29 cellular contexts compared by ENCODE assay signal in the genomic region with DNA sequence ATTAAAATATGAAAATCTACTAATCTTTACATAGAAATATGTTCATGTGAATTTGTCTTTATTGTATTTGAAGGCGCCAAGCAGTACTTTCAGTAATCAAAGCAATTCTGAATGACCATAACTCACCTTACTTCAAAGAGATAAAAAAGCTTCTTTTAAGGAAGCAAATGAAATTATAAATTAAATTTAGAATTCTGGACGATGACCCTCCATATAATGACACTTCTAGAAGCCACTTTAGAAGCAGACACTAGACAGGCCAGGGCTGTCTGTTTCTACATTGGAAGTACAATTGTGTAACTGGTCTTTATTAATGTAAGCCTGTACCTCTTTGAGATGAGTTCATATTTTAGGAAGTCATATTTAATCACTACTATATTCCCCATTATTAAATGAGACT.
DNase-seq lines count a peak whose midpoint lies in the region; ATAC-seq and TF ChIP-seq lines count a peak whose summit lies in the region.
"Had no signal": no experiment of that assay in that cellular context is flagged by ENCODE, and none has a peak within 500 bp of the region (broad histone marks: within the 10 kb centered on the region; RNA-seq: fewer than 3 reads in every experiment).

No MANE protein-coding gene starts in this region.

- H3K27ac ChIP-seq in SK-N-SH (ENCODE audit: low read depth in 2 of 2, low read length in 1 of 2), result no peak overlapping the region
- H3K27ac ChIP-seq: 22Rv1; A549; BLaER1; BLaER1 treated with 17β-estradiol and CSF1 and Interleukin-3, amounts not matched to agents 10 nM and 100 nM; C4-2B had no signal

- no peaks in the 10 kb centered on the region for H4K20me1 ChIP-seq in SK-N-SH (ENCODE audit: insufficient read depth)
- H4K20me1 ChIP-seq: BLaER1; BLaER1 treated with 17β-estradiol and CSF1 and Interleukin-3, amounts not matched to agents 10 nM and 100 nM had no signal

- H3K9ac ChIP-seq in SK-N-SH, result no peak overlapping the region
- H3K9ac ChIP-seq: BLaER1; BLaER1 treated with 17β-estradiol and CSF1 and Interleukin-3, amounts not matched to agents 10 nM and 100 nM had no signal

- no peak overlapping the region for H3K4me2 ChIP-seq in SK-N-SH
- H3K4me2 ChIP-seq: A549; BLaER1; BLaER1 treated with 17β-estradiol and CSF1 and Interleukin-3, amounts not matched to agents 10 nM and 100 nM had no signal

- no peak for TF ChIP-seq CTCF in SK-N-SH (IDR thresholded peaks at IDR 0.05)

- H3K4me1 ChIP-seq in SK-N-SH (ENCODE audit: control insufficient read depth in 1 of 2, insufficient read depth in 2 of 2, low read depth in 1 of 2, low read length in 1 of 2), result no peaks in the 10 kb centered on the region
- H3K4me1 ChIP-seq: BE2C; BLaER1; BLaER1 treated with 17β-estradiol and CSF1 and Interleukin-3, amounts not matched to agents 10 nM and 100 nM; Caco-2 had no signal

- no peak overlapping the region for H3K4me3 ChIP-seq in SK-N-SH (ENCODE audit: low read depth in 2 of 2, low read length in 1 of 2)
- H3K4me3 ChIP-seq: A549; BLaER1; BLaER1 treated with 17β-estradiol and CSF1 and Interleukin-3, amounts not matched to agents 10 nM and 100 nM had no signal

- POLR2A ChIA-PET in SK-N-SH (lab: Yijun Ruan, JAX), result no interaction called here

- no peak for DNase-seq in SK-N-SH
- DNase-seq in SK-N-DZ (ENCODE audit: low spot score), result peak; percentile 92
- no peak for DNase-seq in NCI-H69 (lab: John Stamatoyannopoulos, UW)
- DNase-seq: 8988T; ACHN; AML-193; BE2C; C1 segment of cervical spinal cord; Caco-2; Calu3; CD4-positive, alpha-beta memory T cell; CD4-positive, alpha-beta T cell; CD4-positive, CD25-positive, alpha-beta regulatory T cell; CD8-positive, alpha-beta memory T cell; CD8-positive, alpha-beta T cell; COR-L47; DMS 273 treated with DMSO at 0.1 percent for 48 hours; DMS153; DMS53; DMS79; DMS79 treated with DMSO at 0.1 percent for 48 hours; DND-41; EL had no signal

- no peak overlapping the region for H2AFZ ChIP-seq in SK-N-SH (ENCODE audit: low read depth)

- H3K9me2 ChIP-seq in SK-N-SH, result no peaks in the 10 kb centered on the region

- H3K27me3 ChIP-seq in SK-N-SH (ENCODE audit: insufficient read depth), result no peaks in the 10 kb centered on the region
- H3K27me3 ChIP-seq: BE2C; BLaER1; BLaER1 treated with 17β-estradiol and CSF1 and Interleukin-3, amounts not matched to agents 10 nM and 100 nM had no signal

- CTCF ChIA-PET in SK-N-SH (lab: Yijun Ruan, JAX), result interaction anchor here (1.4 kb wide), 1 partner anchor 471 kb away, joined by 3 read pairs; no protein-coding TSS in a partner anchor

- no peaks in the 10 kb centered on the region for H3K9me3 ChIP-seq in SK-N-SH
- H3K9me3 ChIP-seq: A549; BE2C; BLaER1; BLaER1 treated with 17β-estradiol and CSF1 and Interleukin-3, amounts not matched to agents 10 nM and 100 nM; Caco-2 had no signal

- H3F3A ChIP-seq in SK-N-SH (replicated peaks; ENCODE audit: insufficient read depth), result no peaks in the 10 kb centered on the region

- ATAC-seq in SK-N-SH treated with all-trans-retinoic acid at 6 μM for 48 hours, result no peak
- ATAC-seq: A549; CD8-positive, alpha-beta T cell had no signal

- no peaks in the 10 kb centered on the region for H3K36me3 ChIP-seq in SK-N-SH (replicated peaks in 1 of 2; ENCODE audit: control insufficient read depth in 1 of 2, insufficient read depth in 2 of 2, low read length in 1 of 2)
- H3K36me3 ChIP-seq: BE2C; BLaER1; BLaER1 treated with 17β-estradiol and CSF1 and Interleukin-3, amounts not matched to agents 10 nM and 100 nM had no signal

- WGBS in SK-N-SH (ENCODE audit: low lambda C conversion rate), result 52% methylated on average over 2 of the region's 2 CpGs

- no peaks in the 10 kb centered on the region for H3K79me2 ChIP-seq in SK-N-SH (ENCODE audit: insufficient read depth)

- TF ChIP-seq EP300 in SK-N-SH (IDR thresholded peaks at IDR 0.05; ENCODE audit: borderline replicate concordance in 1 of 2, low read depth in 1 of 2, low read length in 1 of 2), result no peak

- no peak for TF ChIP-seq RAD21 in SK-N-SH (IDR thresholded peaks at IDR 0.05; ENCODE audit: low read length)

TF ChIP-seq in SK-N-SH treated with all-trans-retinoic acid at 6 μM for 48 hours, 23 proteins besides CTCF, POLR2A, EP300 and RAD21:
- TF ChIP-seq OSR1 (CRISPR knock-in tag; IDR thresholded peaks at IDR 0.05) (no peak), PATZ1 (CRISPR knock-in tag; IDR thresholded peaks at IDR 0.05; ENCODE audit: borderline replicate concordance) (no peak), ISL1 (CRISPR knock-in tag; IDR thresholded peaks at IDR 0.05) (peak; percentile 65)

TF ChIP-seq in SK-N-SH, 30 proteins besides CTCF, POLR2A, EP300 and RAD21:
- TF ChIP-seq SMC3 (IDR thresholded peaks at IDR 0.05; ENCODE audit: low read depth, low read length) (no peak), MAX (IDR thresholded peaks at IDR 0.05; ENCODE audit: low read depth) (no peak), FOXJ3 (CRISPR knock-in tag; IDR thresholded peaks at IDR 0.05) (no peak), RFX5 (IDR thresholded peaks at IDR 0.05; ENCODE audit: low read length) (no peak), EZH2phosphoT487 (IDR thresholded peaks at IDR 0.05; ENCODE audit: borderline replicate concordance, low read depth) (no peak), RCOR1 (IDR thresholded peaks at IDR 0.05; ENCODE audit: low read length) (no peak), NRF1 (IDR thresholded peaks at IDR 0.05; ENCODE audit: low read depth, low read length) (no peak), TEAD4 (IDR thresholded peaks at IDR 0.05; ENCODE audit: borderline replicate concordance, insufficient read depth) (no peak), JUND (IDR thresholded peaks at IDR 0.05) (no peak), RXRA (IDR thresholded peaks at IDR 0.05; ENCODE audit: borderline replicate concordance, low read depth) (no peak), ELF1 (IDR thresholded peaks at IDR 0.05) (no peak), FOSL2 (IDR thresholded peaks at IDR 0.05; ENCODE audit: borderline replicate concordance, low read depth) (no peak), GABPA (IDR thresholded peaks at IDR 0.05; ENCODE audit: low read depth) (no peak), REST (IDR thresholded peaks at IDR 0.05; ENCODE audit: low read depth, low read length) (no peak), SIN3A (IDR thresholded peaks at IDR 0.05; ENCODE audit: borderline replicate concordance, low read depth, low read length) (no peak), NFIC (IDR thresholded peaks at IDR 0.05; ENCODE audit: borderline replicate concordance) (no peak), TCF12 (IDR thresholded peaks at IDR 0.05) (no peak)
- TF ChIP-seq, protein P1, sequence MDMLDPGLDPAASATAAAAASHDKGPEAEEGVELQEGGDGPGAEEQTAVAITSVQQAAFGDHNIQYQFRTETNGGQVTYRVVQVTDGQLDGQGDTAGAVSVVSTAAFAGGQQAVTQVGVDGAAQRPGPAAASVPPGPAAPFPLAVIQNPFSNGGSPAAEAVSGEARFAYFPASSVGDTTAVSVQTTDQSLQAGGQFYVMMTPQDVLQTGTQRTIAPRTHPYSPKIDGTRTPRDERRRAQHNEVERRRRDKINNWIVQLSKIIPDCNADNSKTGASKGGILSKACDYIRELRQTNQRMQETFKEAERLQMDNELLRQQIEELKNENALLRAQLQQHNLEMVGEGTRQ (IDR thresholded peaks at IDR 0.05; ENCODE audit: borderline replicate concordance, low read depth, low read length), result no peak
